18 cellular contexts compared by ENCODE assay signal in genomic region chrX:148960060-148960459, GRCh38.
"Had no signal": no experiment of that assay in that cellular context is flagged by ENCODE, and none has a peak within 500 bp of the region (broad histone marks: within the 10 kb centered on the region; RNA-seq: fewer than 3 reads in every experiment).

No MANE protein-coding gene starts in this region.

- ATAC-seq: activated CD4-positive, alpha-beta T cell treated with anti-CD3 and anti-CD28 coated beads for 36 hours; gastroesophageal sphincter; heart left ventricle; stimulated activated naive CD8-positive, alpha-beta T cell treated with anti-CD3 and anti-CD28 coated beads, Interleukin-15, Interleukin-2, amounts not matched to agents 100 U/mL and 50 U/mL, for 24 hours; WTC11 had no signal

- H3K27me3 ChIP-seq: brain microvascular endothelial cell, gastroesophageal sphincter, heart left ventricle, transverse colon, uterus had no signal

- H3K36me3 ChIP-seq: brain microvascular endothelial cell, gastroesophageal sphincter, heart left ventricle, left ventricle myocardium inferior, transverse colon, uterus had no signal

- H3K4me3 ChIP-seq: gastroesophageal sphincter, heart left ventricle, left ventricle myocardium inferior, transverse colon, uterus had no signal

- H3K9me3 ChIP-seq: gastroesophageal sphincter, heart left ventricle, left ventricle myocardium inferior, transverse colon, uterus had no signal

- DNase-seq: activated CD4-positive, alpha-beta memory T cell treated with anti-CD3 and anti-CD28 coated beads for 36 hours; activated CD4-positive, alpha-beta T cell treated with anti-CD3 and anti-CD28 coated beads for 36 hours; activated naive CD4-positive, alpha-beta T cell treated with anti-CD3 and anti-CD28 coated beads for 36 hours; activated T-cell treated with anti-CD3 and anti-CD28 coated beads, Interleukin-2, amount 50 U/mL, for 1 hour; anterior cingulate cortex; brain microvascular endothelial cell; cerebellar nuclear complex; effector CD8-positive, alpha-beta T cell; heart left ventricle; kidney; left ventricle myocardium inferior; naive B cell; stimulated activated CD4-positive, alpha-beta T cell treated with anti-CD3 and anti-CD28 coated beads, Interleukin-2, amount 100 ng/mL, for 24 hours; stimulated activated naive CD8-positive, alpha-beta T cell treated with anti-CD3 and anti-CD28 coated beads, Interleukin-15, Interleukin-2, amounts not matched to agents 100 U/mL and 50 U/mL, for 24 hours; transverse colon; uterus had no signal
